In the genomic region with DNA sequence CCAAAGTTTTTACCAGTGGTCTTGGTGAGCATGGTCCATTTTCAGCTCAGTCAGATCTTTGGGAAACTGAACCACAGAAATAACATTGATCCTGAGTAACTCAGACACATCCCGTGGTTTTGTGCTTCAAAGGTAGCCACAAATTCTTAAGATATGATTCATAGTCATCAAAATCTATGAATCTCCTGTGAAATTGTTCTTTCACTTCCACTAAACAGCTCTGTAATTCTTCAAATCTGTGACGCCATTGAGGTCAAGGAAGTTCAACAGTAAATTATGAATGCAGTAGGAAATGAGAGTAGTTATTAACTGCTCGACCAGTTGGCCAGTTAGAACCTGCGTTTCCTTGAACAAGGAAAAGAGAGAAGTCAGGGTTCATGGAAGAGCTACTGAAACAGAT, we compare ENCODE assay signal across 1 cellular context.
A peak's percentile ranks its signal among the peaks of the same experiment; 100 is the strongest.
TF ChIP-seq lines count a peak whose summit lies in the region.

No MANE protein-coding gene starts in this region.

TF ChIP-seq in GM12878, 131 proteins besides CTCF, POLR2A, EP300 and RAD21 (continued from another document and continues in another):
- TF ChIP-seq, protein P1, sequence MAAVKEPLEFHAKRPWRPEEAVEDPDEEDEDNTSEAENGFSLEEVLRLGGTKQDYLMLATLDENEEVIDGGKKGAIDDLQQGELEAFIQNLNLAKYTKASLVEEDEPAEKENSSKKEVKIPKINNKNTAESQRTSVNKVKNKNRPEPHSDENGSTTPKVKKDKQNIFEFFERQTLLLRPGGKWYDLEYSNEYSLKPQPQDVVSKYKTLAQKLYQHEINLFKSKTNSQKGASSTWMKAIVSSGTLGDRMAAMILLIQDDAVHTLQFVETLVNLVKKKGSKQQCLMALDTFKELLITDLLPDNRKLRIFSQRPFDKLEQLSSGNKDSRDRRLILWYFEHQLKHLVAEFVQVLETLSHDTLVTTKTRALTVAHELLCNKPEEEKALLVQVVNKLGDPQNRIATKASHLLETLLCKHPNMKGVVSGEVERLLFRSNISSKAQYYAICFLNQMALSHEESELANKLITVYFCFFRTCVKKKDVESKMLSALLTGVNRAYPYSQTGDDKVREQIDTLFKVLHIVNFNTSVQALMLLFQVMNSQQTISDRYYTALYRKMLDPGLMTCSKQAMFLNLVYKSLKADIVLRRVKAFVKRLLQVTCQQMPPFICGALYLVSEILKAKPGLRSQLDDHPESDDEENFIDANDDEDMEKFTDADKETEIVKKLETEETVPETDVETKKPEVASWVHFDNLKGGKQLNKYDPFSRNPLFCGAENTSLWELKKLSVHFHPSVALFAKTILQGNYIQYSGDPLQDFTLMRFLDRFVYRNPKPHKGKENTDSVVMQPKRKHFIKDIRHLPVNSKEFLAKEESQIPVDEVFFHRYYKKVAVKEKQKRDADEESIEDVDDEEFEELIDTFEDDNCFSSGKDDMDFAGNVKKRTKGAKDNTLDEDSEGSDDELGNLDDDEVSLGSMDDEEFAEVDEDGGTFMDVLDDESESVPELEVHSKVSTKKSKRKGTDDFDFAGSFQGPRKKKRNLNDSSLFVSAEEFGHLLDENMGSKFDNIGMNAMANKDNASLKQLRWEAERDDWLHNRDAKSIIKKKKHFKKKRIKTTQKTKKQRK (IDR thresholded peaks at IDR 0.05; ENCODE audit: low read depth, low read length): no peak
- no peak for TF ChIP-seq SRF (IDR thresholded peaks at IDR 0.05; ENCODE audit: low read depth in 2 of 2, low read length in 2 of 2)
- TF ChIP-seq, protein P2, sequence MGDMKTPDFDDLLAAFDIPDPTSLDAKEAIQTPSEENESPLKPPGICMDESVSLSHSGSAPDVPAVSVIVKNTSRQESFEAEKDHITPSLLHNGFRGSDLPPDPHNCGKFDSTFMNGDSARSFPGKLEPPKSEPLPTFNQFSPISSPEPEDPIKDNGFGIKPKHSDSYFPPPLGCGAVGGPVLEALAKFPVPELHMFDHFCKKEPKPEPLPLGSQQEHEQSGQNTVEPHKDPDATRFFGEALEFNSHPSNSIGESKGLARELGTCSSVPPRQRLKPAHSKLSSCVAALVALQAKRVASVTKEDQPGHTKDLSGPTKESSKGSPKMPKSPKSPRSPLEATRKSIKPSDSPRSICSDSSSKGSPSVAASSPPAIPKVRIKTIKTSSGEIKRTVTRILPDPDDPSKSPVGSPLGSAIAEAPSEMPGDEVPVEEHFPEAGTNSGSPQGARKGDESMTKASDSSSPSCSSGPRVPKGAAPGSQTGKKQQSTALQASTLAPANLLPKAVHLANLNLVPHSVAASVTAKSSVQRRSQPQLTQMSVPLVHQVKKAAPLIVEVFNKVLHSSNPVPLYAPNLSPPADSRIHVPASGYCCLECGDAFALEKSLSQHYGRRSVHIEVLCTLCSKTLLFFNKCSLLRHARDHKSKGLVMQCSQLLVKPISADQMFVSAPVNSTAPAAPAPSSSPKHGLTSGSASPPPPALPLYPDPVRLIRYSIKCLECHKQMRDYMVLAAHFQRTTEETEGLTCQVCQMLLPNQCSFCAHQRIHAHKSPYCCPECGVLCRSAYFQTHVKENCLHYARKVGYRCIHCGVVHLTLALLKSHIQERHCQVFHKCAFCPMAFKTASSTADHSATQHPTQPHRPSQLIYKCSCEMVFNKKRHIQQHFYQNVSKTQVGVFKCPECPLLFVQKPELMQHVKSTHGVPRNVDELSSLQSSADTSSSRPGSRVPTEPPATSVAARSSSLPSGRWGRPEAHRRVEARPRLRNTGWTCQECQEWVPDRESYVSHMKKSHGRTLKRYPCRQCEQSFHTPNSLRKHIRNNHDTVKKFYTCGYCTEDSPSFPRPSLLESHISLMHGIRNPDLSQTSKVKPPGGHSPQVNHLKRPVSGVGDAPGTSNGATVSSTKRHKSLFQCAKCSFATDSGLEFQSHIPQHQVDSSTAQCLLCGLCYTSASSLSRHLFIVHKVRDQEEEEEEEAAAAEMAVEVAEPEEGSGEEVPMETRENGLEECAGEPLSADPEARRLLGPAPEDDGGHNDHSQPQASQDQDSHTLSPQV (IDR thresholded peaks at IDR 0.05): no peak
- no peak for TF ChIP-seq KLF5 (IDR thresholded peaks at IDR 0.05; ENCODE audit: partially characterized antibody)
- TF ChIP-seq EZH2 (IDR thresholded peaks at IDR 0.05; ENCODE audit: borderline replicate concordance, control insufficient read depth, low read depth, low read length): no peak
- TF ChIP-seq, protein P3, sequence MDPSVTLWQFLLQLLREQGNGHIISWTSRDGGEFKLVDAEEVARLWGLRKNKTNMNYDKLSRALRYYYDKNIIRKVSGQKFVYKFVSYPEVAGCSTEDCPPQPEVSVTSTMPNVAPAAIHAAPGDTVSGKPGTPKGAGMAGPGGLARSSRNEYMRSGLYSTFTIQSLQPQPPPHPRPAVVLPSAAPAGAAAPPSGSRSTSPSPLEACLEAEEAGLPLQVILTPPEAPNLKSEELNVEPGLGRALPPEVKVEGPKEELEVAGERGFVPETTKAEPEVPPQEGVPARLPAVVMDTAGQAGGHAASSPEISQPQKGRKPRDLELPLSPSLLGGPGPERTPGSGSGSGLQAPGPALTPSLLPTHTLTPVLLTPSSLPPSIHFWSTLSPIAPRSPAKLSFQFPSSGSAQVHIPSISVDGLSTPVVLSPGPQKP (IDR thresholded peaks at IDR 0.05; ENCODE audit: low read depth, low read length): no peak
- TF ChIP-seq, protein P4, sequence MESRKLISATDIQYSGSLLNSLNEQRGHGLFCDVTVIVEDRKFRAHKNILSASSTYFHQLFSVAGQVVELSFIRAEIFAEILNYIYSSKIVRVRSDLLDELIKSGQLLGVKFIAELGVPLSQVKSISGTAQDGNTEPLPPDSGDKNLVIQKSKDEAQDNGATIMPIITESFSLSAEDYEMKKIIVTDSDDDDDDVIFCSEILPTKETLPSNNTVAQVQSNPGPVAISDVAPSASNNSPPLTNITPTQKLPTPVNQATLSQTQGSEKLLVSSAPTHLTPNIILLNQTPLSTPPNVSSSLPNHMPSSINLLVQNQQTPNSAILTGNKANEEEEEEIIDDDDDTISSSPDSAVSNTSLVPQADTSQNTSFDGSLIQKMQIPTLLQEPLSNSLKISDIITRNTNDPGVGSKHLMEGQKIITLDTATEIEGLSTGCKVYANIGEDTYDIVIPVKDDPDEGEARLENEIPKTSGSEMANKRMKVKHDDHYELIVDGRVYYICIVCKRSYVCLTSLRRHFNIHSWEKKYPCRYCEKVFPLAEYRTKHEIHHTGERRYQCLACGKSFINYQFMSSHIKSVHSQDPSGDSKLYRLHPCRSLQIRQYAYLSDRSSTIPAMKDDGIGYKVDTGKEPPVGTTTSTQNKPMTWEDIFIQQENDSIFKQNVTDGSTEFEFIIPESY (IDR thresholded peaks at IDR 0.05): no peak
- TF ChIP-seq, protein P5, sequence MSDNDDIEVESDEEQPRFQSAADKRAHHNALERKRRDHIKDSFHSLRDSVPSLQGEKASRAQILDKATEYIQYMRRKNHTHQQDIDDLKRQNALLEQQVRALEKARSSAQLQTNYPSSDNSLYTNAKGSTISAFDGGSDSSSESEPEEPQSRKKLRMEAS (IDR thresholded peaks at IDR 0.05; ENCODE audit: low read depth, low read length): no peak
- no peak for TF ChIP-seq CHD2 (IDR thresholded peaks at IDR 0.05; ENCODE audit: borderline replicate concordance, low read depth, low read length)
- TF ChIP-seq CREB1 (IDR thresholded peaks at IDR 0.05; ENCODE audit: low read depth): 0 out of 2 replicates have a peak, but pooled peaks have one; percentile 51
- TF ChIP-seq SIX5 (IDR thresholded peaks at IDR 0.05; ENCODE audit: low read depth, low read length, severe bottlenecking): no peak
- no peak for TF ChIP-seq FOS (IDR thresholded peaks at IDR 0.05; ENCODE audit: borderline replicate concordance, extremely low read depth, insufficient read length)
- no peak for TF ChIP-seq SREBF1 (IDR thresholded peaks at IDR 0.05; ENCODE audit: low read length)
- no peak for TF ChIP-seq ZSCAN29 (IDR thresholded peaks at IDR 0.05)
- TF ChIP-seq, protein P6, sequence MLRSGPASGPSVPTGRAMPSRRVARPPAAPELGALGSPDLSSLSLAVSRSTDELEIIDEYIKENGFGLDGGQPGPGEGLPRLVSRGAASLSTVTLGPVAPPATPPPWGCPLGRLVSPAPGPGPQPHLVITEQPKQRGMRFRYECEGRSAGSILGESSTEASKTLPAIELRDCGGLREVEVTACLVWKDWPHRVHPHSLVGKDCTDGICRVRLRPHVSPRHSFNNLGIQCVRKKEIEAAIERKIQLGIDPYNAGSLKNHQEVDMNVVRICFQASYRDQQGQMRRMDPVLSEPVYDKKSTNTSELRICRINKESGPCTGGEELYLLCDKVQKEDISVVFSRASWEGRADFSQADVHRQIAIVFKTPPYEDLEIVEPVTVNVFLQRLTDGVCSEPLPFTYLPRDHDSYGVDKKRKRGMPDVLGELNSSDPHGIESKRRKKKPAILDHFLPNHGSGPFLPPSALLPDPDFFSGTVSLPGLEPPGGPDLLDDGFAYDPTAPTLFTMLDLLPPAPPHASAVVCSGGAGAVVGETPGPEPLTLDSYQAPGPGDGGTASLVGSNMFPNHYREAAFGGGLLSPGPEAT (IDR thresholded peaks at IDR 0.05; ENCODE audit: low read depth): peak; percentile 72; the same call in 1 of the 2 replicates
- TF ChIP-seq MYC (IDR thresholded peaks at IDR 0.05; ENCODE audit: insufficient read depth, insufficient read length, insufficient replicate concordance, low read length, severe bottlenecking): no peak
- TF ChIP-seq TCF12 (IDR thresholded peaks at IDR 0.05; ENCODE audit: low read depth, low read length): no peak
- TF ChIP-seq, protein P7, sequence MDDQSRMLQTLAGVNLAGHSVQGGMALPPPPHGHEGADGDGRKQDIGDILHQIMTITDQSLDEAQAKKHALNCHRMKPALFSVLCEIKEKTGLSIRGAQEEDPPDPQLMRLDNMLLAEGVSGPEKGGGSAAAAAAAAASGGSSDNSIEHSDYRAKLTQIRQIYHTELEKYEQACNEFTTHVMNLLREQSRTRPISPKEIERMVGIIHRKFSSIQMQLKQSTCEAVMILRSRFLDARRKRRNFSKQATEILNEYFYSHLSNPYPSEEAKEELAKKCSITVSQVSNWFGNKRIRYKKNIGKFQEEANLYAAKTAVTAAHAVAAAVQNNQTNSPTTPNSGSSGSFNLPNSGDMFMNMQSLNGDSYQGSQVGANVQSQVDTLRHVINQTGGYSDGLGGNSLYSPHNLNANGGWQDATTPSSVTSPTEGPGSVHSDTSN (IDR thresholded peaks at IDR 0.05; ENCODE audit: insufficient replicate concordance, low read depth, low read length): no peak
- TF ChIP-seq, protein P8, sequence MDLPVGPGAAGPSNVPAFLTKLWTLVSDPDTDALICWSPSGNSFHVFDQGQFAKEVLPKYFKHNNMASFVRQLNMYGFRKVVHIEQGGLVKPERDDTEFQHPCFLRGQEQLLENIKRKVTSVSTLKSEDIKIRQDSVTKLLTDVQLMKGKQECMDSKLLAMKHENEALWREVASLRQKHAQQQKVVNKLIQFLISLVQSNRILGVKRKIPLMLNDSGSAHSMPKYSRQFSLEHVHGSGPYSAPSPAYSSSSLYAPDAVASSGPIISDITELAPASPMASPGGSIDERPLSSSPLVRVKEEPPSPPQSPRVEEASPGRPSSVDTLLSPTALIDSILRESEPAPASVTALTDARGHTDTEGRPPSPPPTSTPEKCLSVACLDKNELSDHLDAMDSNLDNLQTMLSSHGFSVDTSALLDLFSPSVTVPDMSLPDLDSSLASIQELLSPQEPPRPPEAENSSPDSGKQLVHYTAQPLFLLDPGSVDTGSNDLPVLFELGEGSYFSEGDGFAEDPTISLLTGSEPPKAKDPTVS (IDR thresholded peaks at IDR 0.05; ENCODE audit: low read depth, low read length): no peak
- no peak for TF ChIP-seq BACH1 (IDR thresholded peaks at IDR 0.05; ENCODE audit: borderline replicate concordance)
- TF ChIP-seq MTA2 (IDR thresholded peaks at IDR 0.05; ENCODE audit: low read depth): peak; percentile 86
- no peak for TF ChIP-seq TAF1 (IDR thresholded peaks at IDR 0.05; ENCODE audit: borderline replicate concordance, low read depth, low read length)
- TF ChIP-seq DPF2 (IDR thresholded peaks at IDR 0.05): peak; percentile 89
- TF ChIP-seq, protein P9, sequence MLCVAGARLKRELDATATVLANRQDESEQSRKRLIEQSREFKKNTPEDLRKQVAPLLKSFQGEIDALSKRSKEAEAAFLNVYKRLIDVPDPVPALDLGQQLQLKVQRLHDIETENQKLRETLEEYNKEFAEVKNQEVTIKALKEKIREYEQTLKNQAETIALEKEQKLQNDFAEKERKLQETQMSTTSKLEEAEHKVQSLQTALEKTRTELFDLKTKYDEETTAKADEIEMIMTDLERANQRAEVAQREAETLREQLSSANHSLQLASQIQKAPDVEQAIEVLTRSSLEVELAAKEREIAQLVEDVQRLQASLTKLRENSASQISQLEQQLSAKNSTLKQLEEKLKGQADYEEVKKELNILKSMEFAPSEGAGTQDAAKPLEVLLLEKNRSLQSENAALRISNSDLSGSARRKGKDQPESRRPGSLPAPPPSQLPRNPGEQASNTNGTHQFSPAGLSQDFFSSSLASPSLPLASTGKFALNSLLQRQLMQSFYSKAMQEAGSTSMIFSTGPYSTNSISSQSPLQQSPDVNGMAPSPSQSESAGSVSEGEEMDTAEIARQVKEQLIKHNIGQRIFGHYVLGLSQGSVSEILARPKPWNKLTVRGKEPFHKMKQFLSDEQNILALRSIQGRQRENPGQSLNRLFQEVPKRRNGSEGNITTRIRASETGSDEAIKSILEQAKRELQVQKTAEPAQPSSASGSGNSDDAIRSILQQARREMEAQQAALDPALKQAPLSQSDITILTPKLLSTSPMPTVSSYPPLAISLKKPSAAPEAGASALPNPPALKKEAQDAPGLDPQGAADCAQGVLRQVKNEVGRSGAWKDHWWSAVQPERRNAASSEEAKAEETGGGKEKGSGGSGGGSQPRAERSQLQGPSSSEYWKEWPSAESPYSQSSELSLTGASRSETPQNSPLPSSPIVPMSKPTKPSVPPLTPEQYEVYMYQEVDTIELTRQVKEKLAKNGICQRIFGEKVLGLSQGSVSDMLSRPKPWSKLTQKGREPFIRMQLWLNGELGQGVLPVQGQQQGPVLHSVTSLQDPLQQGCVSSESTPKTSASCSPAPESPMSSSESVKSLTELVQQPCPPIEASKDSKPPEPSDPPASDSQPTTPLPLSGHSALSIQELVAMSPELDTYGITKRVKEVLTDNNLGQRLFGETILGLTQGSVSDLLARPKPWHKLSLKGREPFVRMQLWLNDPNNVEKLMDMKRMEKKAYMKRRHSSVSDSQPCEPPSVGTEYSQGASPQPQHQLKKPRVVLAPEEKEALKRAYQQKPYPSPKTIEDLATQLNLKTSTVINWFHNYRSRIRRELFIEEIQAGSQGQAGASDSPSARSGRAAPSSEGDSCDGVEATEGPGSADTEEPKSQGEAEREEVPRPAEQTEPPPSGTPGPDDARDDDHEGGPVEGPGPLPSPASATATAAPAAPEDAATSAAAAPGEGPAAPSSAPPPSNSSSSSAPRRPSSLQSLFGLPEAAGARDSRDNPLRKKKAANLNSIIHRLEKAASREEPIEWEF (IDR thresholded peaks at IDR 0.05; ENCODE audit: insufficient replicate concordance, low read depth, low read length): no peak
- TF ChIP-seq, protein P10, sequence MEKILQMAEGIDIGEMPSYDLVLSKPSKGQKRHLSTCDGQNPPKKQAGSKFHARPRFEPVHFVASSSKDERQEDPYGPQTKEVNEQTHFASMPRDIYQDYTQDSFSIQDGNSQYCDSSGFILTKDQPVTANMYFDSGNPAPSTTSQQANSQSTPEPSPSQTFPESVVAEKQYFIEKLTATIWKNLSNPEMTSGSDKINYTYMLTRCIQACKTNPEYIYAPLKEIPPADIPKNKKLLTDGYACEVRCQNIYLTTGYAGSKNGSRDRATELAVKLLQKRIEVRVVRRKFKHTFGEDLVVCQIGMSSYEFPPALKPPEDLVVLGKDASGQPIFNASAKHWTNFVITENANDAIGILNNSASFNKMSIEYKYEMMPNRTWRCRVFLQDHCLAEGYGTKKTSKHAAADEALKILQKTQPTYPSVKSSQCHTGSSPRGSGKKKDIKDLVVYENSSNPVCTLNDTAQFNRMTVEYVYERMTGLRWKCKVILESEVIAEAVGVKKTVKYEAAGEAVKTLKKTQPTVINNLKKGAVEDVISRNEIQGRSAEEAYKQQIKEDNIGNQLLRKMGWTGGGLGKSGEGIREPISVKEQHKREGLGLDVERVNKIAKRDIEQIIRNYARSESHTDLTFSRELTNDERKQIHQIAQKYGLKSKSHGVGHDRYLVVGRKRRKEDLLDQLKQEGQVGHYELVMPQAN (conservative IDR thresholded peaks at IDR 0.05): no peak
- no peak for TF ChIP-seq POLR2AphosphoS2 (IDR thresholded peaks at IDR 0.05; ENCODE audit: low read depth, low read length)
- TF ChIP-seq HDAC6 (IDR thresholded peaks at IDR 0.05; ENCODE audit: unreplicated experiment): no peak
